20 cellular contexts compared by ENCODE assay signal in genomic region chr15:101332061-101332467, GRCh38. TPM values are rescaled to one million over a fixed set of nuclear protein-coding genes. Genes with fewer than 3 reads are reported as not detected.
DNase-seq lines count a peak whose midpoint lies in the region; ATAC-seq and TF ChIP-seq lines count a peak whose summit lies in the region.
"Had no signal": no experiment of that assay in that cellular context is flagged by ENCODE, and none has a peak within 500 bp of the region (broad histone marks: within the 10 kb centered on the region; RNA-seq: fewer than 3 reads in every experiment).

No MANE protein-coding gene starts in this region.

- WGBS in lower leg skin, 2 donors = 85 to 91% methylated on average over 7 of the region's 7 CpGs

- H3K36me3 Mint-ChIP-seq in activated CD4-positive, alpha-beta memory T cell treated with anti-CD3 and anti-CD28 coated beads, Interleukin-2, amount 10 ng/mL, durations not matched to agents 7 days and 5 days (ENCODE audit: low read depth) = peaks cover 17% of the 10 kb centered on the region
- H3K36me3 Mint-ChIP-seq in activated CD4-positive, alpha-beta memory T cell treated with anti-CD3 and anti-CD28 coated beads for 36 hours = peaks cover 8% of the 10 kb centered on the region
- H3K36me3 Mint-ChIP-seq in CD4-positive, alpha-beta T cell (ENCODE audit: low read depth) = peaks cover 17% of the 10 kb centered on the region
- H3K36me3 Mint-ChIP-seq in activated T-helper 17 cell treated with anti-CD3 and anti-CD28 coated beads, Interleukin-2, amount 50 U/mL, for 72 hours (ENCODE audit: low read depth) = no peaks in the 10 kb centered on the region
- H3K36me3 Mint-ChIP-seq in naive thymus-derived CD8-positive, alpha-beta T cell = peaks cover 0 to 8% (median 6%) of the 10 kb centered on the region in 3 donors

- no peak for TF ChIP-seq POLR2A in lower leg skin (IDR thresholded peaks at IDR 0.05)

- no peak for DNase-seq in activated CD4-positive, alpha-beta memory T cell treated with anti-CD3 and anti-CD28 coated beads, Interleukin-2, amount 10 ng/mL, durations not matched to agents 7 days and 5 days
- no peak for DNase-seq in activated CD4-positive, alpha-beta memory T cell treated with anti-CD3 and anti-CD28 coated beads for 36 hours
- no peak for DNase-seq in CD4-positive, alpha-beta T cell
- no peak for DNase-seq in naive thymus-derived CD8-positive, alpha-beta T cell
- DNase-seq in islet precursor cell = no peak
- no peak for DNase-seq in lower leg skin (ENCODE audit: low spot score in 2 of 2)
- DNase-seq: 8988T, BE2C, DMS 273 treated with DMSO at 0.1 percent for 48 hours, GDM1, NCI-H1417 treated with DMSO at 0.1 percent for 48 hours, NCI-H2029, NCI-H2171, NCI-H82 had no signal

- peaks cover 3% of the 10 kb centered on the region for H3K27me3 Mint-ChIP-seq in activated CD4-positive, alpha-beta memory T cell treated with anti-CD3 and anti-CD28 coated beads, Interleukin-2, amount 10 ng/mL, durations not matched to agents 7 days and 5 days
- no peaks in the 10 kb centered on the region for H3K27me3 Mint-ChIP-seq in activated CD4-positive, alpha-beta memory T cell treated with anti-CD3 and anti-CD28 coated beads for 36 hours
- H3K27me3 Mint-ChIP-seq in CD4-positive, alpha-beta T cell = peaks cover 23% of the 10 kb centered on the region
- no peaks in the 10 kb centered on the region for H3K27me3 Mint-ChIP-seq in activated T-helper 17 cell treated with anti-CD3 and anti-CD28 coated beads, Interleukin-2, amount 50 U/mL, for 72 hours
- H3K27me3 Mint-ChIP-seq in naive thymus-derived CD8-positive, alpha-beta T cell = peaks cover 0 to 14% (median 1%) of the 10 kb centered on the region in 5 donors

- no peak overlapping the region for H3K4me3 Mint-ChIP-seq in activated CD4-positive, alpha-beta memory T cell treated with anti-CD3 and anti-CD28 coated beads, Interleukin-2, amount 10 ng/mL, durations not matched to agents 7 days and 5 days
- H3K4me3 Mint-ChIP-seq in activated CD4-positive, alpha-beta memory T cell treated with anti-CD3 and anti-CD28 coated beads for 36 hours = no peak overlapping the region
- no peak overlapping the region for H3K4me3 Mint-ChIP-seq in CD4-positive, alpha-beta T cell
- no peak overlapping the region for H3K4me3 Mint-ChIP-seq in activated T-helper 17 cell treated with anti-CD3 and anti-CD28 coated beads, Interleukin-2, amount 50 U/mL, for 72 hours
- H3K4me3 Mint-ChIP-seq in naive thymus-derived CD8-positive, alpha-beta T cell = no peak overlapping the region

- peaks cover 6% of the 10 kb centered on the region for H3K27me3 ChIP-seq in CD4-positive, alpha-beta T cell (ENCODE audit: control insufficient read depth, insufficient read depth, low read length)
- H3K27me3 ChIP-seq: BE2C had no signal

- intact Hi-C loops in activated CD4-positive, alpha-beta memory T cell treated with anti-CD3 and anti-CD28 coated beads for 36 hours (cut with micrococcal nuclease) = no loop called here
- intact Hi-C loops in CD4-positive, alpha-beta T cell (cut with DNase I, micrococcal nuclease) = loop anchor here in 1 of 2 experiments (5.0 kb wide), 1 partner anchor 35 kb away; the partner anchor contains the start of gene SNRPA1
- intact Hi-C loops in lower leg skin (cut with DNase I; ENCODE audit: low total_unique reads) = no loop called here

- no peak for ATAC-seq in CD4-positive, alpha-beta T cell (ENCODE audit: poor library complexity)
- no peak for ATAC-seq in activated T-helper 17 cell treated with anti-CD3 and anti-CD28 coated beads, Interleukin-2, amount 50 U/mL, for 72 hours (replicated peaks)
- no peak for ATAC-seq in naive thymus-derived CD8-positive, alpha-beta T cell
- no peak for ATAC-seq in GM18867 (IDR thresholded peaks at IDR 0.05; ENCODE audit: unreplicated experiment)
- ATAC-seq: GM12878, K562, Right ventricle myocardium inferior had no signal

- POLR2A ChIA-PET in activated CD4-positive, alpha-beta memory T cell treated with anti-CD3 and anti-CD28 coated beads, Interleukin-2, amount 10 ng/mL, durations not matched to agents 7 days and 5 days (lab: Charles Lee) = interaction anchor here (1.3 to 2.1 kb wide), 2 partner anchors 11 to 38 kb away, joined by 5 to 8 read pairs; no protein-coding TSS in a partner anchor
- POLR2A ChIA-PET in activated CD4-positive, alpha-beta memory T cell treated with anti-CD3 and anti-CD28 coated beads for 36 hours (lab: Charles Lee) = no interaction called here
- POLR2A ChIA-PET in CD4-positive, alpha-beta T cell (lab: Charles Lee) = interaction anchor here (0.8 kb wide), 1 partner anchor 38 kb away, joined by 3 read pairs; the partner anchor contains the start of gene SNRPA1
- POLR2A ChIA-PET in naive thymus-derived CD8-positive, alpha-beta T cell (lab: Charles Lee) = interaction anchor here (1.0 kb wide), 1 partner anchor 11 kb away, joined by 5 read pairs; no protein-coding TSS in a partner anchor

- H3K9me3 Mint-ChIP-seq in activated CD4-positive, alpha-beta memory T cell treated with anti-CD3 and anti-CD28 coated beads, Interleukin-2, amount 10 ng/mL, durations not matched to agents 7 days and 5 days = peaks cover 9% of the 10 kb centered on the region
- H3K9me3 Mint-ChIP-seq in activated CD4-positive, alpha-beta memory T cell treated with anti-CD3 and anti-CD28 coated beads for 36 hours = peaks cover 23% of the 10 kb centered on the region
- H3K9me3 Mint-ChIP-seq in CD4-positive, alpha-beta T cell = peaks cover 2% of the 10 kb centered on the region
- peaks cover 11% of the 10 kb centered on the region for H3K9me3 Mint-ChIP-seq in activated T-helper 17 cell treated with anti-CD3 and anti-CD28 coated beads, Interleukin-2, amount 50 U/mL, for 72 hours
- peaks cover 0 to 35% (median 14%) of the 10 kb centered on the region in 9 donors for H3K9me3 Mint-ChIP-seq in naive thymus-derived CD8-positive, alpha-beta T cell

- TF ChIP-seq CTCF in CD4-positive, alpha-beta T cell (IDR thresholded peaks at IDR 0.05) = no peak
- no peak for TF ChIP-seq CTCF in lower leg skin (IDR thresholded peaks at IDR 0.05)

- peak overlapping the region; percentile 78 for H3K27ac Mint-ChIP-seq in activated CD4-positive, alpha-beta memory T cell treated with anti-CD3 and anti-CD28 coated beads, Interleukin-2, amount 10 ng/mL, durations not matched to agents 7 days and 5 days
- H3K27ac Mint-ChIP-seq in activated CD4-positive, alpha-beta memory T cell treated with anti-CD3 and anti-CD28 coated beads for 36 hours = no peak overlapping the region
- peak overlapping the region; percentile 90 for H3K27ac Mint-ChIP-seq in CD4-positive, alpha-beta T cell
- peak overlapping the region; percentile 25 for H3K27ac Mint-ChIP-seq in activated T-helper 17 cell treated with anti-CD3 and anti-CD28 coated beads, Interleukin-2, amount 50 U/mL, for 72 hours
- H3K27ac Mint-ChIP-seq in naive thymus-derived CD8-positive, alpha-beta T cell = peak overlapping the region in 7 of 10 donors; percentile 35 to 95 (median 73)

- peaks cover 17% of the 10 kb centered on the region for H3K4me1 Mint-ChIP-seq in activated CD4-positive, alpha-beta memory T cell treated with anti-CD3 and anti-CD28 coated beads, Interleukin-2, amount 10 ng/mL, durations not matched to agents 7 days and 5 days
- H3K4me1 Mint-ChIP-seq in activated CD4-positive, alpha-beta memory T cell treated with anti-CD3 and anti-CD28 coated beads for 36 hours (ENCODE audit: low read depth) = peaks cover 12% of the 10 kb centered on the region
- H3K4me1 Mint-ChIP-seq in CD4-positive, alpha-beta T cell (ENCODE audit: low read depth) = peaks cover 14% of the 10 kb centered on the region
- H3K4me1 Mint-ChIP-seq in activated T-helper 17 cell treated with anti-CD3 and anti-CD28 coated beads, Interleukin-2, amount 50 U/mL, for 72 hours = peaks cover 3% of the 10 kb centered on the region
- H3K4me1 Mint-ChIP-seq in naive thymus-derived CD8-positive, alpha-beta T cell = peaks cover 8 to 42% (median 20%) of the 10 kb centered on the region in 4 donors

- H3K4me3 ChIP-seq in lower leg skin (ENCODE audit: low read depth, poor library complexity, severe bottlenecking) = no peak overlapping the region
- H3K4me3 ChIP-seq: GM12878, K562, SK-N-MC had no signal

- CTCF ChIA-PET in activated CD4-positive, alpha-beta memory T cell treated with anti-CD3 and anti-CD28 coated beads, Interleukin-2, amount 10 ng/mL, durations not matched to agents 7 days and 5 days (lab: Charles Lee) = interaction anchor here (3.6 kb wide), 1 partner anchor 11 kb away, joined by 30 read pairs; no protein-coding TSS in a partner anchor
- CTCF ChIA-PET in activated CD4-positive, alpha-beta memory T cell treated with anti-CD3 and anti-CD28 coated beads for 36 hours (lab: Charles Lee) = interaction anchor here (1.1 to 4.4 kb wide), 3 partner anchors 12 to 170 kb away, joined by 3 to 23 read pairs (median 3); no protein-coding TSS in a partner anchor
- CTCF ChIA-PET in CD4-positive, alpha-beta T cell (lab: Charles Lee) = no interaction called here

- H3K27ac ChIP-seq in CD4-positive, alpha-beta T cell (ENCODE audit: low read depth, low read length) = no peak overlapping the region
- H3K27ac ChIP-seq: SK-N-MC had no signal

- H3K9me3 ChIP-seq in CD4-positive, alpha-beta T cell (ENCODE audit: control insufficient read depth, low read length) = peaks cover 11% of the 10 kb centered on the region

RNA-seq across cellular contexts. Expression of gene SNRPA1, which starts 37.0 kb away (rescaled TPM):
- 100 to 1,000 TPM; 107 to 113 TPM for total RNA-seq in activated CD4-positive, alpha-beta memory T cell treated with anti-CD3 and anti-CD28 coated beads, Interleukin-2, amount 10 ng/mL, durations not matched to agents 7 days and 5 days
- 100 to 1,000 TPM; 167 to 173 TPM for total RNA-seq in activated CD4-positive, alpha-beta memory T cell treated with anti-CD3 and anti-CD28 coated beads for 36 hours
- 100 to 1,000 TPM; 214 to 222 TPM for total RNA-seq in CD4-positive, alpha-beta T cell
- 100 to 1,000 TPM; 127 to 174 TPM for total RNA-seq in activated T-helper 17 cell treated with anti-CD3 and anti-CD28 coated beads, Interleukin-2, amount 50 U/mL, for 72 hours
- total RNA-seq in naive thymus-derived CD8-positive, alpha-beta T cell = 100 to 1,000 TPM; 125 to 136 TPM
- 10 to 100 TPM; 52.5 to 68.1 (median 58.1) TPM for polyA plus RNA-seq in naive thymus-derived CD8-positive, alpha-beta T cell
- total RNA-seq in lower leg skin = 10 to 100 TPM; 29.0 to 48.4 (median 38.5) TPM

RNA-seq across cellular contexts. Expression of gene SELENOS, which starts 54.8 kb away (rescaled TPM):
- total RNA-seq in activated CD4-positive, alpha-beta memory T cell treated with anti-CD3 and anti-CD28 coated beads, Interleukin-2, amount 10 ng/mL, durations not matched to agents 7 days and 5 days = 10 to 100 TPM; 43.0 to 45.7 TPM
- total RNA-seq in activated CD4-positive, alpha-beta memory T cell treated with anti-CD3 and anti-CD28 coated beads for 36 hours = 10 to 100 TPM; 30.9 to 31.7 TPM
- total RNA-seq in CD4-positive, alpha-beta T cell = 10 to 100 TPM; 41.7 to 48.5 TPM
- 10 to 100 TPM; 22.6 to 32.2 TPM for total RNA-seq in activated T-helper 17 cell treated with anti-CD3 and anti-CD28 coated beads, Interleukin-2, amount 50 U/mL, for 72 hours
- total RNA-seq in naive thymus-derived CD8-positive, alpha-beta T cell = 10 to 100 TPM; 26.7 to 30.6 TPM
- 10 to 100 TPM; 38.8 to 64.4 (median 39.8) TPM for polyA plus RNA-seq in naive thymus-derived CD8-positive, alpha-beta T cell
- total RNA-seq in lower leg skin = 10 to 100 TPM; 64.9 to 74.5 (median 67.8) TPM
